Comparison of ENCODE assay signal across 8 cellular contexts in genomic region chr6:150865406-150866146, GRCh38. TPM values are rescaled to one million over a fixed set of nuclear protein-coding genes. Genes with fewer than 3 reads are reported as not detected.
DNase-seq lines count a peak whose midpoint lies in the region; ATAC-seq and TF ChIP-seq lines count a peak whose summit lies in the region.

TSS of gene MTHFD1L (plus strand) at chr6:150865702. CDS start at chr6:150865823, 121 bp downstream.

- peak; percentile 44 to 82 (median 50) for DNase-seq in CD4-positive, CD25-positive, alpha-beta regulatory T cell
- peak; percentile 87 for DNase-seq in GM19238 (ENCODE audit: insufficient read length, low spot score)
- DNase-seq in NT2/D1 (ENCODE audit: low read depth, low spot score), result peak; percentile 52
- DNase-seq in activated T-cell treated with anti-CD3 and anti-CD28 coated beads for 4 hours, result peak; percentile 65
- DNase-seq in epithelial cell of proximal tubule (ENCODE audit: low read depth), result no peak
- peak; percentile 85 for DNase-seq in stimulated activated CD8-positive, alpha-beta memory T cell treated with anti-CD3 and anti-CD28 coated beads, Interleukin-4, amount 100 ng/mL, for 48 hours

- H3K4me3 Mint-ChIP-seq in CD4-positive, CD25-positive, alpha-beta regulatory T cell, result peak within 1 kb of the TSS; percentile 88 to 98 (median 92)

- H3K9me3 ChIP-seq in CD4-positive, CD25-positive, alpha-beta regulatory T cell (ENCODE audit: control insufficient read depth in 2 of 2, low read length in 2 of 2), result no peaks in the 10 kb centered on the region
- H3K9me3 ChIP-seq in NT2/D1 (ENCODE audit: insufficient read depth, low read length) (no peaks in the 10 kb centered on the region), mucosa of rectum (ENCODE audit: control insufficient read depth in 2 of 2, low read length in 2 of 2) (no peaks in the 10 kb centered on the region)

- peak; percentile 53 for TF ChIP-seq CTCF in epithelial cell of proximal tubule (conservative IDR thresholded peaks at IDR 0.05; ENCODE audit: low read depth, low read length)

- H3K9ac ChIP-seq in NT2/D1 (ENCODE audit: insufficient read length, low read depth) (peak within 1 kb of the TSS; percentile 82), mucosa of rectum (ENCODE audit: low read depth in 1 of 2, low read length in 2 of 2) (peak within 1 kb of the TSS; percentile 54 to 58)

- peaks cover 0 to 3% (median 0%) of the 10 kb centered on the region in 7 donors for H3K9me3 Mint-ChIP-seq in CD4-positive, CD25-positive, alpha-beta regulatory T cell

- no peaks in the 10 kb centered on the region for H3K27me3 ChIP-seq in CD4-positive, CD25-positive, alpha-beta regulatory T cell (ENCODE audit: control insufficient read depth, insufficient read depth, low read length)
- H3K27me3 ChIP-seq in NT2/D1 (ENCODE audit: insufficient read depth, insufficient read length), result no peaks in the 10 kb centered on the region
- H3K27me3 ChIP-seq in mucosa of rectum (ENCODE audit: control insufficient read depth in 2 of 2, insufficient read depth in 2 of 2, low read length in 2 of 2), result no peaks in the 10 kb centered on the region

- H3K36me3 Mint-ChIP-seq in CD4-positive, CD25-positive, alpha-beta regulatory T cell, result no peaks in the 10 kb centered on the region

- peaks cover 12% of the 10 kb centered on the region for H3K4me1 ChIP-seq in CD4-positive, CD25-positive, alpha-beta regulatory T cell (ENCODE audit: control insufficient read depth, insufficient read depth, low read length, poor library complexity, severe bottlenecking)
- no peaks in the 10 kb centered on the region for H3K4me1 ChIP-seq in NT2/D1 (ENCODE audit: insufficient read depth, insufficient read length)
- peaks cover 0 to 3% of the 10 kb centered on the region in 2 donors for H3K4me1 ChIP-seq in mucosa of rectum (ENCODE audit: control insufficient read depth in 2 of 2, insufficient read depth in 2 of 2, low read length in 2 of 2)

- H3K27ac Mint-ChIP-seq in CD4-positive, CD25-positive, alpha-beta regulatory T cell, result peak within 1 kb of the TSS in 2 of 3 donors; percentile 42 to 59

- H3K4me3 ChIP-seq in CD4-positive, CD25-positive, alpha-beta regulatory T cell (ENCODE audit: low read depth, low read length), result peak within 1 kb of the TSS; percentile 73
- H3K4me3 ChIP-seq in NT2/D1 (ENCODE audit: insufficient read length, low read depth) (peak within 1 kb of the TSS; percentile 66), epithelial cell of proximal tubule (ENCODE audit: low read depth, low read length) (peak within 1 kb of the TSS; percentile 72), mucosa of rectum (ENCODE audit: low read length in 2 of 2) (peak within 1 kb of the TSS; percentile 49 to 75)

- H3K4me1 Mint-ChIP-seq in CD4-positive, CD25-positive, alpha-beta regulatory T cell, result peaks cover 4 to 15% (median 5%) of the 10 kb centered on the region in 4 donors

- H3K27me3 Mint-ChIP-seq in CD4-positive, CD25-positive, alpha-beta regulatory T cell, result peaks cover 7% of the 10 kb centered on the region

- peak; percentile 63 to 67 for ATAC-seq in CD4-positive, CD25-positive, alpha-beta regulatory T cell (ENCODE audit: low read depth in 2 of 2)
- ATAC-seq in HG03432 (IDR thresholded peaks at IDR 0.05; ENCODE audit: unreplicated experiment), result peak; percentile 84

- peak within 1 kb of the TSS; percentile 51 for H3K27ac ChIP-seq in CD4-positive, CD25-positive, alpha-beta regulatory T cell (ENCODE audit: insufficient read depth, low read length, poor library complexity, severe bottlenecking)
- H3K27ac ChIP-seq in mucosa of rectum (ENCODE audit: low read depth in 2 of 2, low read length in 2 of 2), result peak within 1 kb of the TSS; percentile 53 to 69

- H3K36me3 ChIP-seq in CD4-positive, CD25-positive, alpha-beta regulatory T cell (ENCODE audit: control insufficient read depth, insufficient read depth, low read length), result no peaks in the 10 kb centered on the region
- H3K36me3 ChIP-seq in NT2/D1 (ENCODE audit: insufficient read depth, insufficient read length, low read length) (peaks cover 3% of the 10 kb centered on the region), mucosa of rectum (ENCODE audit: control insufficient read depth in 2 of 2, insufficient read depth in 2 of 2, low read length in 2 of 2) (no peaks in the 10 kb centered on the region)

RNA-seq across cellular contexts. Expression of gene MTHFD1L, which starts in this region (rescaled TPM):
- 11.1 TPM for total RNA-seq in CD4-positive, CD25-positive, alpha-beta regulatory T cell
- polyA plus RNA-seq in CD4-positive, CD25-positive, alpha-beta regulatory T cell, result 1 to 10 TPM; 2.0 to 4.3 (median 3.2) TPM
- total RNA-seq in epithelial cell of proximal tubule, result 39.5 and 66.8 TPM in 2 replicates
